In genomic region chr2:128535928-128536327, GRCh38 we compare ENCODE assay signal across 13 cellular contexts.
DNase-seq lines count a peak whose midpoint lies in the region; ATAC-seq and TF ChIP-seq lines count a peak whose summit lies in the region.
"Had no signal": no experiment of that assay in that cellular context is flagged by ENCODE, and none has a peak within 500 bp of the region (broad histone marks: within the 10 kb centered on the region; RNA-seq: fewer than 3 reads in every experiment).

No MANE protein-coding gene starts in this region.

- H3K9me3 Mint-ChIP-seq in T-helper 2 cell treated with Interferon-gamma antibody and Interleukin-4, amounts not matched to agents 5 μg/mL and 100 μg/mL, for 36 hours: no peaks in the 10 kb centered on the region
- peaks cover 3% of the 10 kb centered on the region for H3K9me3 Mint-ChIP-seq in glutamatergic neuron (ENCODE audit: unreplicated experiment)

- H3K4me1 ChIP-seq in ACC112 (ENCODE audit: control insufficient read depth, insufficient read depth, low read length, unreplicated experiment): peaks cover 24% of the 10 kb centered on the region

- ATAC-seq in HG03342 (IDR thresholded peaks at IDR 0.05; ENCODE audit: unreplicated experiment) (no peak), SK-N-SH treated with all-trans-retinoic acid at 6 μM for 48 hours (no peak)
- ATAC-seq: mucosa of descending colon had no signal

- H3K27ac Mint-ChIP-seq in T-helper 2 cell treated with Interferon-gamma antibody and Interleukin-4, amounts not matched to agents 5 μg/mL and 100 μg/mL, for 36 hours: no peak overlapping the region
- no peak overlapping the region for H3K27ac Mint-ChIP-seq in glutamatergic neuron (ENCODE audit: unreplicated experiment)

- H3K4me3 Mint-ChIP-seq in T-helper 2 cell treated with Interferon-gamma antibody and Interleukin-4, amounts not matched to agents 5 μg/mL and 100 μg/mL, for 36 hours: no peak overlapping the region
- H3K4me3 Mint-ChIP-seq in glutamatergic neuron (ENCODE audit: unreplicated experiment): no peak overlapping the region

- peak overlapping the region; percentile 94 for H3K27ac ChIP-seq in ACC112 (ENCODE audit: low read depth, low read length)
- H3K27ac ChIP-seq: cardiac muscle cell, KMS-11 had no signal

- H3K4me3 ChIP-seq in ACC112 (ENCODE audit: low read depth, low read length) (peak overlapping the region; percentile 50; the same call in 1 of the 2 replicates), HFF-Myc (replicated peaks; ENCODE audit: low read depth, low read length) (no peak overlapping the region)
- H3K4me3 ChIP-seq: cardiac muscle cell, mucosa of descending colon had no signal

- H3K4me1 Mint-ChIP-seq in T-helper 2 cell treated with Interferon-gamma antibody and Interleukin-4, amounts not matched to agents 5 μg/mL and 100 μg/mL, for 36 hours (ENCODE audit: low read depth): peaks cover 32% of the 10 kb centered on the region
- H3K4me1 Mint-ChIP-seq in glutamatergic neuron (ENCODE audit: low read depth, unreplicated experiment): no peaks in the 10 kb centered on the region

- no peaks in the 10 kb centered on the region for H3K36me3 ChIP-seq in ACC112 (ENCODE audit: insufficient read depth, low read length)
- H3K36me3 ChIP-seq: cardiac muscle cell had no signal

- no peak for TF ChIP-seq CTCF in HFF-Myc (IDR thresholded peaks at IDR 0.05; ENCODE audit: low read depth, low read length, missing control alignments)
- no peak for TF ChIP-seq CTCF in glutamatergic neuron (IDR thresholded peaks at IDR 0.05; ENCODE audit: partially characterized antibody, unreplicated experiment)

- H3K79me2 ChIP-seq in ACC112 (ENCODE audit: control insufficient read depth, insufficient read depth, low read length, unreplicated experiment): no peaks in the 10 kb centered on the region

- peak overlapping the region; percentile 94 for H2AFZ ChIP-seq in ACC112 (ENCODE audit: low read length, unreplicated experiment)

- no peaks in the 10 kb centered on the region for H3K27me3 ChIP-seq in ACC112 (ENCODE audit: insufficient read depth, low read length)
- H3K27me3 ChIP-seq: cardiac muscle cell had no signal

- H3K36me3 Mint-ChIP-seq in T-helper 2 cell treated with Interferon-gamma antibody and Interleukin-4, amounts not matched to agents 5 μg/mL and 100 μg/mL, for 36 hours (ENCODE audit: low read depth): peaks cover 4% of the 10 kb centered on the region
- H3K36me3 Mint-ChIP-seq in glutamatergic neuron (ENCODE audit: unreplicated experiment): no peaks in the 10 kb centered on the region

- peaks cover 9% of the 10 kb centered on the region for H3K27me3 Mint-ChIP-seq in T-helper 2 cell treated with Interferon-gamma antibody and Interleukin-4, amounts not matched to agents 5 μg/mL and 100 μg/mL, for 36 hours (ENCODE audit: low read depth)
- peaks cover 1% of the 10 kb centered on the region for H3K27me3 Mint-ChIP-seq in glutamatergic neuron (ENCODE audit: unreplicated experiment)

- peak; percentile 50 for DNase-seq in HFF-Myc (ENCODE audit: extremely low read depth, low read depth)
- DNase-seq in amniotic stem cell (lab: John Stamatoyannopoulos, UW): peak; percentile 17
- DNase-seq in islet precursor cell: peak; percentile 79
- DNase-seq in T-helper 2 cell treated with Interferon-gamma antibody and Interleukin-4, amounts not matched to agents 5 μg/mL and 100 μg/mL, for 36 hours (ENCODE audit: low spot score): no peak
- DNase-seq in glutamatergic neuron: no peak
- DNase-seq: mucosa of descending colon; NCI-H510A treated with DMSO at 0.1 percent for 48 hours; stimulated activated naive CD4-positive, alpha-beta T cell had no signal

TF ChIP-seq in SK-N-SH treated with all-trans-retinoic acid at 6 μM for 48 hours, 23 proteins besides CTCF, POLR2A, EP300 and RAD21:
- TF ChIP-seq TSHZ2 (CRISPR knock-in tag; IDR thresholded peaks at IDR 0.05) (no peak), TCF4 (CRISPR knock-in tag; IDR thresholded peaks at IDR 0.05; ENCODE audit: borderline replicate concordance) (no peak), PPARA (CRISPR knock-in tag; IDR thresholded peaks at IDR 0.05; ENCODE audit: borderline replicate concordance) (no peak), ZFP30 (CRISPR knock-in tag; IDR thresholded peaks at IDR 0.05) (no peak), ISL1 (CRISPR knock-in tag; IDR thresholded peaks at IDR 0.05) (no peak), ZNF70 (CRISPR knock-in tag; IDR thresholded peaks at IDR 0.05) (no peak), TOX (CRISPR knock-in tag; IDR thresholded peaks at IDR 0.05; ENCODE audit: borderline replicate concordance) (no peak), GLIS3 (CRISPR knock-in tag; IDR thresholded peaks at IDR 0.05) (no peak), ZNF565 (CRISPR knock-in tag; conservative IDR thresholded peaks at IDR 0.05; ENCODE audit: low read depth) (no peak), POU6F1 (CRISPR knock-in tag; IDR thresholded peaks at IDR 0.05; ENCODE audit: borderline replicate concordance, low read depth) (no peak), OSR1 (CRISPR knock-in tag; IDR thresholded peaks at IDR 0.05) (no peak), PATZ1 (CRISPR knock-in tag; IDR thresholded peaks at IDR 0.05; ENCODE audit: borderline replicate concordance) (no peak), ZNF8 (CRISPR knock-in tag; IDR thresholded peaks at IDR 0.05) (no peak), ZC3H10 (CRISPR knock-in tag; IDR thresholded peaks at IDR 0.05) (no peak), ARNTL (CRISPR knock-in tag; IDR thresholded peaks at IDR 0.05; ENCODE audit: borderline replicate concordance, low read depth) (no peak)

Comparison
In these comparisons a context has a peak if more than half of its experiments do, and no peak if none do; other contexts are left out.
1. DNase-seq: peak in HFF-Myc (single experiment), amniotic stem cell (single experiment) and islet precursor cell (single experiment); none in T-helper 2 cell treated with Interferon-gamma antibody and Interleukin-4, amounts not matched to agents 5 μg/mL and 100 μg/mL, for 36 hours (single experiment) and glutamatergic neuron (single experiment).